Comparison of ENCODE assay signal across 8 cellular contexts in the genomic region with DNA sequence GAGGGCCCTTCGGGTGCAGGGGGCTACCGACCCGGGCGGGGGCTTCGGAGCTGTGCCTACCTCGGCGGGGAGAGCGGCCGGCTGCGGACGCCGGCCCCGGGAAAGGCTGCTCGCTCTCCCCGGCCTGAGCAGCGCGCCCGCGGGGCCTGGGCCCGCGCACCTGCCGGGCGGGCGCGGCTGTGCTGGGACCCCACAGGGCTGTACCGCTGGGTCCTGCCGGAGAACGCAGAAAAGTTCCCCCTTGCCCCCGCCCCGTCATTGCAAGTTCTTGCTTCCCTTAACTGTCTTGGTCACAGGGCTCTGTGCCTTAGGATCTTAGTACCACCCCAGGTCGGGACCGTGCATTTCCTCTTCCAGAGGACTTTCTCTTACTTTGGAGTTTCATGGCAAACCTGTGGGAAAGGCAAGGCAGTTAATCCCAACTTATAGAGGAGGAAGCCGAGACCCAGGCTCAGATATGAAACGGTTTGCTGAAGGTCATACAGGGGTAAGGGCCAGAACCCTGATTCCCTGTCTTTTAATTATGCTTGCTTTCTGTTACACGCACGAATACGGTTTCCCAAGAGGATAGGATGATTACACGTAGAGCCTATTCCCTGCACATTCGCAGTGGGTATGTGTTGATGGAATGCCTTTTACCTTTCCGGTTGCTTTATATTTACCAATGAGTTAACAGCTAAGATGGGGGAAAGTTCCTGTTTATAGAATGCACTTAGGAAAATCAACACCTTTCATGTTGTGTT. TPM values are rescaled to one million over a fixed set of nuclear protein-coding genes. Genes with fewer than 3 reads are reported as not detected.
DNase-seq lines count a peak whose midpoint lies in the region; ATAC-seq and TF ChIP-seq lines count a peak whose summit lies in the region.

No MANE protein-coding gene starts in this region.

- CTCF ChIA-PET in PC-9 (lab: Charles Lee), result no interaction called here

- peak overlapping the region; percentile 90 for H3K4me2 ChIP-seq in PC-9

- peak; percentile 33 for ATAC-seq in HG02884 (IDR thresholded peaks at IDR 0.05; ENCODE audit: unreplicated experiment)

- POLR2A ChIA-PET in PC-9 (lab: Charles Lee; ENCODE audit: unreplicated experiment), result no interaction called here

- H3K79me2 ChIP-seq in PC-9 (ENCODE audit: low read depth), result peaks cover 11% of the 10 kb centered on the region

- H4K20me1 ChIP-seq in PC-9 (ENCODE audit: insufficient read depth), result 0 out of 2 replicates have a peak, but pooled peaks cover 3% of the 10 kb centered on the region

- H3K27me3 ChIP-seq in PC-9 (ENCODE audit: insufficient read depth, low read depth) (no peaks in the 10 kb centered on the region), layer of hippocampus (ENCODE audit: control insufficient read depth, insufficient read depth, low read length) (no peaks in the 10 kb centered on the region)

- TF ChIP-seq CTCF in PC-9 (conservative IDR thresholded peaks at IDR 0.05), result no peak

- no peaks in the 10 kb centered on the region for H3K9me2 ChIP-seq in PC-9 (ENCODE audit: insufficient read depth)

- no peaks in the 10 kb centered on the region for H3K9me3 ChIP-seq in PC-9 (ENCODE audit: insufficient read depth, low read depth)

- peaks cover 13% of the 10 kb centered on the region for H3K4me1 ChIP-seq in PC-9 (replicated peaks; ENCODE audit: insufficient read depth)

- H3K36me3 ChIP-seq in PC-9 (ENCODE audit: low read depth), result no peaks in the 10 kb centered on the region; the same call in 1 of the 2 replicates

- peak overlapping the region; percentile 85 for H2AFZ ChIP-seq in PC-9

- intact Hi-C loops in PC-9 (cut with micrococcal nuclease; ENCODE audit: unreplicated experiment), result loop anchor here (2.0 kb wide), 1 partner anchor 56 kb away; no protein-coding TSS in a partner anchor

- H3K27ac ChIP-seq in PC-9 (no peak overlapping the region), layer of hippocampus (ENCODE audit: low read depth, low read length) (peak overlapping the region; percentile 76)

- H3F3A ChIP-seq in PC-9 (ENCODE audit: insufficient read depth, low read depth), result no peaks in the 10 kb centered on the region

- H3K4me3 ChIP-seq in PC-9, result peak overlapping the region; percentile 69

- BruUV-seq in PC-9 (replicated peaks; lab: Mats Ljungman, UMichigan), result TSS peak; percentile 28

- peak; percentile 15 for DNase-seq in stimulated activated naive CD4-positive, alpha-beta T cell treated with Interleukin-2 at 50 U/mL for 16 hours (lab: John Stamatoyannopoulos, UW)
- DNase-seq in stimulated activated naive CD4-positive, alpha-beta T cell (lab: John Stamatoyannopoulos, UW), result no peak
- DNase-seq in PC-9 (no peak), cerebellar cortex (ENCODE audit: low spot score) (peak; percentile 7), GM19238 (ENCODE audit: insufficient read length, low spot score) (no peak)
- DNase-seq in stimulated activated CD8-positive, alpha-beta memory T cell treated with anti-CD3 and anti-CD28 coated beads, Interleukin-4, amount 100 ng/mL, for 24 hours (ENCODE audit: low read depth), result peak; percentile 10

RNA-seq across cellular contexts. Expression of a gene that starts 0.7 kb away (rescaled TPM):
- total RNA-seq in PC-9 (2021), result 20.4 and 27.7 TPM in 2 replicates

Comparison
In these comparisons a context has a peak if more than half of its experiments do, and no peak if none do; other contexts are left out.
1. DNase-seq: peak in stimulated activated naive CD4-positive, alpha-beta T cell treated with Interleukin-2 at 50 U/mL for 16 hours (single experiment), cerebellar cortex (single experiment) and stimulated activated CD8-positive, alpha-beta memory T cell treated with anti-CD3 and anti-CD28 coated beads, Interleukin-4, amount 100 ng/mL, for 24 hours (single experiment); none in stimulated activated naive CD4-positive, alpha-beta T cell (0 of 6), PC-9 (0 of 2) and GM19238 (single experiment).